ENCODE assay signal across 9 cellular contexts in genomic region chr4:123096038-123096437, GRCh38.
DNase-seq lines count a peak whose midpoint lies in the region; ATAC-seq and TF ChIP-seq lines count a peak whose summit lies in the region.
"Had no signal": no experiment of that assay in that cellular context is flagged by ENCODE, and none has a peak within 500 bp of the region (broad histone marks: within the 10 kb centered on the region; RNA-seq: fewer than 3 reads in every experiment).

No MANE protein-coding gene starts in this region.

- ATAC-seq in SK-N-SH treated with all-trans-retinoic acid at 6 μM for 48 hours = peak; percentile 56
- no peak for ATAC-seq in GM19463 (IDR thresholded peaks at IDR 0.05; ENCODE audit: unreplicated experiment)

- no peaks in the 10 kb centered on the region for H3K9me3 ChIP-seq in BE2C

- no peaks in the 10 kb centered on the region; the same call in 1 of the 2 replicates for H3K4me1 ChIP-seq in BE2C

- H3K4me3 ChIP-seq in BE2C (ENCODE audit: low read depth, low read length) = no peak overlapping the region

- H3K27me3 ChIP-seq in BE2C = no peaks in the 10 kb centered on the region

- peak; percentile 62 for TF ChIP-seq CTCF in BE2C (IDR thresholded peaks at IDR 0.05; ENCODE audit: low read depth, low read length)

- H3K36me3 ChIP-seq in BE2C = no peaks in the 10 kb centered on the region; the same call in 1 of the 2 replicates

- DNase-seq in BE2C = no peak
- DNase-seq in Kasumi-1 (lab: John Stamatoyannopoulos, UW) = peak; percentile 68 to 76
- DNase-seq in iPS-NIHi11 (ENCODE audit: low spot score) = peak; percentile 28
- no peak for DNase-seq in central memory CD4-positive, alpha-beta T cell
- DNase-seq in GF-D8 (lab: John Stamatoyannopoulos, UW) = no peak
- no peak for DNase-seq in cerebellar nuclear complex (lab: John Stamatoyannopoulos, UW)
- DNase-seq: SHP77 treated with DMSO at 0.1 percent for 48 hours had no signal

TF ChIP-seq in SK-N-SH treated with all-trans-retinoic acid at 6 μM for 48 hours, 23 proteins besides CTCF, POLR2A, EP300 and RAD21:
- TF ChIP-seq CREB5 (CRISPR knock-in tag; IDR thresholded peaks at IDR 0.05; ENCODE audit: low read depth) (no peak), TOX (CRISPR knock-in tag; IDR thresholded peaks at IDR 0.05; ENCODE audit: borderline replicate concordance) (no peak), GLIS3 (CRISPR knock-in tag; IDR thresholded peaks at IDR 0.05) (no peak), RARB (CRISPR knock-in tag; IDR thresholded peaks at IDR 0.05) (no peak), ZFP3 (CRISPR knock-in tag; IDR thresholded peaks at IDR 0.05) (no peak), PPARA (CRISPR knock-in tag; IDR thresholded peaks at IDR 0.05; ENCODE audit: borderline replicate concordance) (no peak)

Comparison
In these comparisons a context has a peak if more than half of its experiments do, and no peak if none do; other contexts are left out.
1. DNase-seq: peak in Kasumi-1 (2 of 2) and iPS-NIHi11 (single experiment); none in BE2C (single experiment), central memory CD4-positive, alpha-beta T cell (single experiment), GF-D8 (single experiment) and cerebellar nuclear complex (0 of 2).